ENCODE assay signal across 9 cellular contexts in the genomic region with DNA sequence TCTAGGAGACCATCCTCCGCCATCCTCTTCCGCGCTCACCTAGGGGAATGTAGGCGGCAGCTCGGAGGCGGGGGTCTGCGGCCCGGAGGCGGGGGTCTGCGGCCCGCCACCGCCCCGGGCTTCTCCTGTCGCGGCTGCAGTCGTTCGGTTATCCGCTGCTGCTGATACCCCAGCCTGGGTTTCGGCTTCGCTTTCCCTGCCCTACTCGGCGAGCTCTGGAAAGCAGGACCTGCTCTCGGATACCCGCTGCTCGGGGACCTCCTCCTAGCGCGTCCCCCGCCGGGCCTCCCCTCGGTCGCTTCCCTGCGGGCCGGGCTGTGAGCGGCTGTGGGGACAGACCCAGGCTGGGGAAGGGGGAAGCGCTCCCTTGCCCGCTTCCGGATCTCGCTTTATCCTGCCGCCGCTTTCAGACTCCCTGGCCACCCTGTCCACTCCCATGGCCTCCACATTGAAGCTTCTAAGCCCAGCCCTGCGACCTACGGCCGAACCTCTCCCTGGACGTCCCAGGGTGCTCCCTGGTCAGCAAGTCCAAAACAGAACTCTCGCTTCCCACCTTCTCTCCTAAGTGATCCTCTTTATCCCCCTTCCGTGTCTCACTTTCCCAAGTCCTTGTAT. TPM values are rescaled to one million over a fixed set of nuclear protein-coding genes. Genes with fewer than 3 reads are reported as not detected.
DNase-seq lines count a peak whose midpoint lies in the region; ATAC-seq, FAIRE-seq and TF ChIP-seq lines count a peak whose summit lies in the region.
"Had no signal": no experiment of that assay in that cellular context is flagged by ENCODE, and none has a peak within 500 bp of the region (broad histone marks: within the 10 kb centered on the region; RNA-seq: fewer than 3 reads in every experiment).

No MANE protein-coding gene starts in this region.

- H3K9me3 ChIP-seq in CD4-positive, alpha-beta T cell (ENCODE audit: control insufficient read depth, low read length) = no peaks in the 10 kb centered on the region
- no peaks in the 10 kb centered on the region for H3K9me3 ChIP-seq in body of pancreas
- H3K9me3 ChIP-seq in left lung = no peaks in the 10 kb centered on the region
- H3K9me3 ChIP-seq in thyroid gland = no peaks in the 10 kb centered on the region

- peaks cover 13% of the 10 kb centered on the region for H3K27me3 Mint-ChIP-seq in CD4-positive, alpha-beta T cell

- peaks cover 26% of the 10 kb centered on the region for H3K27me3 ChIP-seq in CD4-positive, alpha-beta T cell (ENCODE audit: control insufficient read depth, insufficient read depth, low read length)
- H3K27me3 ChIP-seq in body of pancreas = no peaks in the 10 kb centered on the region
- H3K27me3 ChIP-seq in left lung = peaks cover 0 to 32% of the 10 kb centered on the region in 2 donors
- H3K27me3 ChIP-seq in thyroid gland = no peaks in the 10 kb centered on the region

- 5 to 8% methylated on average over 10 to 40 of the region's 46 CpGs for WGBS in body of pancreas, 2 donors
- WGBS in thyroid gland, 2 donors = 4 to 6% methylated on average over 18 to 26 of the region's 46 CpGs

- intact Hi-C loops in CD4-positive, alpha-beta T cell (cut with DNase I, micrococcal nuclease) = no loop called here
- intact Hi-C loops in body of pancreas (cut with DNase I) (no loop called here), left lung (cut with DNase I) (no loop called here), thyroid gland (cut with DNase I) (no loop called here)

- ATAC-seq in CD4-positive, alpha-beta T cell (ENCODE audit: poor library complexity) = no peak
- ATAC-seq in body of pancreas = no peak
- ATAC-seq in left lung = peak; percentile 21
- ATAC-seq in HG02759 (IDR thresholded peaks at IDR 0.05; ENCODE audit: unreplicated experiment) = no peak
- ATAC-seq in GM21367 (IDR thresholded peaks at IDR 0.05; ENCODE audit: unreplicated experiment) = no peak

- H3K4me3 Mint-ChIP-seq in CD4-positive, alpha-beta T cell = peak overlapping the region; percentile 47

- POLR2A ChIA-PET in CD4-positive, alpha-beta T cell (lab: Charles Lee) = interaction anchor here (1.3 to 4.8 kb wide), 3 partner anchors 13 to 124 kb away, joined by 3 to 77 read pairs (median 11); a partner anchor contains a TSS

- peaks cover 5% of the 10 kb centered on the region for H3K36me3 Mint-ChIP-seq in CD4-positive, alpha-beta T cell (ENCODE audit: low read depth)

- no peak for FAIRE-seq in D721Med (lab: Jason Lieb, UNC)

- DNase-seq in CD4-positive, alpha-beta T cell = peak in 3 of 10 experiments; percentile 4 to 6 (median 4)
- DNase-seq in NCI-H69 (lab: John Stamatoyannopoulos, UW) = peak; percentile 33
- peak; percentile 21 to 41 (median 36) for DNase-seq in body of pancreas
- DNase-seq in left lung = peak; percentile 38 to 87
- peak; percentile 18 to 24 for DNase-seq in thyroid gland
- no peak for DNase-seq in D721Med (ENCODE audit: insufficient read length, low spot score)

- H3K36me3 ChIP-seq in body of pancreas (replicated peaks in 1 of 2; ENCODE audit: insufficient read depth in 1 of 2, low read depth in 2 of 2) (no peaks in the 10 kb centered on the region), left lung (no peaks in the 10 kb centered on the region), thyroid gland (no peaks in the 10 kb centered on the region)

- TF ChIP-seq CTCF in CD4-positive, alpha-beta T cell (IDR thresholded peaks at IDR 0.05) = no peak
- TF ChIP-seq CTCF in body of pancreas (IDR thresholded peaks at IDR 0.05) (no peak), left lung (IDR thresholded peaks at IDR 0.05) (no peak), thyroid gland (IDR thresholded peaks at IDR 0.05) (no peak), D721Med (IDR thresholded peaks at IDR 0.05; ENCODE audit: insufficient read depth, missing control alignments) (no peak)

- H3K4me1 Mint-ChIP-seq in CD4-positive, alpha-beta T cell (ENCODE audit: low read depth) = peaks cover 25% of the 10 kb centered on the region

- peak overlapping the region; percentile 65 to 93 for H3K4me3 ChIP-seq in body of pancreas
- H3K4me3 ChIP-seq in left lung = peak overlapping the region; percentile 68 to 71
- H3K4me3 ChIP-seq in thyroid gland (replicated peaks in 1 of 3) = peak overlapping the region; percentile 67 to 79 (median 77)

- H3K27ac ChIP-seq in CD4-positive, alpha-beta T cell (ENCODE audit: low read depth, low read length) = no peak overlapping the region
- peak overlapping the region in 3 of 4 donors; percentile 23 to 58 (median 45) for H3K27ac ChIP-seq in body of pancreas
- peak overlapping the region in 1 of 2 donors; percentile 33 for H3K27ac ChIP-seq in left lung
- peak overlapping the region in 2 of 3 donors; percentile 56 to 61 for H3K27ac ChIP-seq in thyroid gland

- CTCF ChIA-PET in CD4-positive, alpha-beta T cell (lab: Charles Lee) = interaction anchor here (1.2 kb wide), 1 partner anchor 34 kb away, joined by 4 read pairs; a partner anchor contains a TSS

- TF ChIP-seq POLR2A in body of pancreas (IDR thresholded peaks at IDR 0.05) = no peak
- no peak for TF ChIP-seq POLR2A in thyroid gland (IDR thresholded peaks at IDR 0.05)

- H3K4me1 ChIP-seq in body of pancreas (peaks cover 33% of the 10 kb centered on the region), left lung (peaks cover 0 to 34% of the 10 kb centered on the region in 2 donors), thyroid gland (peaks cover 8 to 18% of the 10 kb centered on the region in 2 donors)

- H3K27ac Mint-ChIP-seq in CD4-positive, alpha-beta T cell = no peak overlapping the region

- no peaks in the 10 kb centered on the region for H3K9me3 Mint-ChIP-seq in CD4-positive, alpha-beta T cell

RNA-seq across cellular contexts. Expression of a gene that starts 0.6 kb away (rescaled TPM):
- total RNA-seq in CD4-positive, alpha-beta T cell = under 1 TPM in 1 of 2 experiments, not detected in 1; 0.47 TPM
- 10 to 100 TPM; 10.5 to 12.7 TPM for total RNA-seq in body of pancreas
- 10 to 100 TPM in 1 of 2 donors, 1 to 10 TPM in 1; 9.6 to 18.7 TPM for total RNA-seq in left lung
- 10 to 100 TPM in 1 of 4 donors, 1 to 10 TPM in 3; 5.8 to 15.5 (median 6.4) TPM for total RNA-seq in thyroid gland

RNA-seq across cellular contexts. Expression of a gene that starts 3.0 kb away (rescaled TPM):
- 1 to 10 TPM; 1.4 to 2.0 TPM for total RNA-seq in CD4-positive, alpha-beta T cell
- total RNA-seq in body of pancreas (1 to 10 TPM; 2.6 to 3.9 TPM), left lung (10 to 100 TPM; 10.3 to 12.8 TPM), thyroid gland (1 to 10 TPM; 3.0 to 6.0 (median 4.6) TPM)

RNA-seq across cellular contexts. Expression of a gene that starts 26.0 kb away (rescaled TPM):
- 10 to 100 TPM; 59.8 to 62.6 TPM for total RNA-seq in CD4-positive, alpha-beta T cell
- total RNA-seq in body of pancreas (10 to 100 TPM; 21.4 to 42.8 TPM), left lung (10 to 100 TPM; 69.0 to 70.0 TPM), thyroid gland (100 to 1,000 TPM in 2 of 4 donors, 10 to 100 TPM in 2; 86.1 to 157 (median 110) TPM)

RNA-seq across cellular contexts. Expression of a gene that starts 34.5 kb away (rescaled TPM):
- under 1 TPM; 0.20 to 0.30 TPM for total RNA-seq in CD4-positive, alpha-beta T cell
- total RNA-seq in body of pancreas (10 to 100 TPM; 18.5 to 36.8 TPM), left lung (100 to 1,000 TPM in 1 of 2 donors, 10 to 100 TPM in 1; 56.8 to 123 TPM), thyroid gland (10 to 100 TPM; 14.5 to 38.4 (median 31.0) TPM)

RNA-seq across cellular contexts. Expression of a gene that starts 40.3 kb away (rescaled TPM):
- total RNA-seq in CD4-positive, alpha-beta T cell = under 1 TPM; 0.28 to 0.30 TPM
- total RNA-seq in body of pancreas (not detected), left lung (under 1 TPM; 0.26 to 0.31 TPM), thyroid gland (not detected)
- total RNA-seq: glomerular endothelial cell had no signal

Comparison
In these comparisons a context has a peak if more than half of its experiments do, and no peak if none do; other contexts are left out.
1. RNA of a gene that starts 0.6 kb away (total RNA-seq): 9.6 to 18.7 TPM in left lung, 10.5 to 12.7 TPM in body of pancreas and 5.8 to 15.5 TPM in thyroid gland; 0.47 TPM in CD4-positive, alpha-beta T cell; every median in the first group is over 4 times any median in the second.
2. Peak in every context shown above with its lines, with median percentiles within 50 percentile points of each other: H3K4me3 ChIP-seq.